In genomic region chr11:120056301-120057027, GRCh38 we compare ENCODE assay signal across 1 cellular context.
TF ChIP-seq lines count a peak whose summit lies in the region.

No MANE protein-coding gene starts in this region.

TF ChIP-seq in WTC11, 78 proteins besides CTCF, POLR2A, EP300 and RAD21 (continued from another document):
- TF ChIP-seq GTF2I (CRISPR knock-in tag; conservative IDR thresholded peaks at IDR 0.05) (no peak), ATF3 (CRISPR knock-in tag; conservative IDR thresholded peaks at IDR 0.05) (no peak), ELF4 (CRISPR knock-in tag; IDR thresholded peaks at IDR 0.05; ENCODE audit: low read depth) (no peak)
- TF ChIP-seq, protein P1, sequence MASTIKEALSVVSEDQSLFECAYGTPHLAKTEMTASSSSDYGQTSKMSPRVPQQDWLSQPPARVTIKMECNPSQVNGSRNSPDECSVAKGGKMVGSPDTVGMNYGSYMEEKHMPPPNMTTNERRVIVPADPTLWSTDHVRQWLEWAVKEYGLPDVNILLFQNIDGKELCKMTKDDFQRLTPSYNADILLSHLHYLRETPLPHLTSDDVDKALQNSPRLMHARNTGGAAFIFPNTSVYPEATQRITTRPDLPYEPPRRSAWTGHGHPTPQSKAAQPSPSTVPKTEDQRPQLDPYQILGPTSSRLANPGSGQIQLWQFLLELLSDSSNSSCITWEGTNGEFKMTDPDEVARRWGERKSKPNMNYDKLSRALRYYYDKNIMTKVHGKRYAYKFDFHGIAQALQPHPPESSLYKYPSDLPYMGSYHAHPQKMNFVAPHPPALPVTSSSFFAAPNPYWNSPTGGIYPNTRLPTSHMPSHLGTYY (CRISPR knock-in tag; IDR thresholded peaks at IDR 0.05) = no peak
